Comparison of ENCODE assay signal across 8 cellular contexts in genomic region chr9:130825051-130825651, GRCh38. TPM values are rescaled to one million over a fixed set of nuclear protein-coding genes. Genes with fewer than 3 reads are reported as not detected.
DNase-seq lines count a peak whose midpoint lies in the region; FAIRE-seq and TF ChIP-seq lines count a peak whose summit lies in the region.

No MANE protein-coding gene starts in this region.

- POLR2A ChIA-PET in OCI-LY7 (lab: Charles Lee), result interaction anchor here (0.7 to 0.9 kb wide), 2 partner anchors 10 to 60 kb away, joined by 3 read pairs; no protein-coding TSS in a partner anchor

- H3K27ac ChIP-seq in OCI-LY7 (ENCODE audit: low read depth, low read length, poor library complexity, severe bottlenecking), result no peak overlapping the region

- H3K79me2 ChIP-seq in OCI-LY7 (ENCODE audit: insufficient read depth, low read depth, low read length), result no peaks in the 10 kb centered on the region

- BruUV-seq in OCI-LY7 (replicated peaks; lab: Mats Ljungman, UMichigan), result no TSS peak

- peak; percentile 97 for FAIRE-seq in G401.6 (lab: Jason Lieb, UNC)

- no peaks in the 10 kb centered on the region for H3K4me1 ChIP-seq in OCI-LY7 (ENCODE audit: insufficient read depth, low read length, poor library complexity, severe bottlenecking)

- peaks cover 7% of the 10 kb centered on the region for H3K9me3 ChIP-seq in OCI-LY7 (ENCODE audit: low read length)

- DNase-seq in fibroblast of peridontal ligament (ENCODE audit: extremely low read depth), result peak; percentile 85
- peak; percentile 51 for DNase-seq in pons (ENCODE audit: low spot score)
- DNase-seq in NCI-H128 (lab: John Stamatoyannopoulos, UW; ENCODE audit: unreplicated experiment), result no peak
- no peak for DNase-seq in OCI-LY7 (ENCODE audit: low spot score)
- DNase-seq in NOMO-1 treated with dmso at 0.1 percent for 144 hours (lab: John Stamatoyannopoulos, UW; ENCODE audit: unreplicated experiment), result no peak
- no peak for DNase-seq in HUDEP-2 (lab: John Stamatoyannopoulos, UW; ENCODE audit: unreplicated experiment in 76 of 76)

- H3K36me3 ChIP-seq in OCI-LY7 (ENCODE audit: insufficient read depth, low read length), result no peaks in the 10 kb centered on the region

- intact Hi-C loops in OCI-LY7 (cut with micrococcal nuclease; ENCODE audit: unreplicated experiment), result no loop called here

- no peak overlapping the region for H2AFZ ChIP-seq in OCI-LY7 (ENCODE audit: low read length)

- H3K9me2 ChIP-seq in OCI-LY7 (ENCODE audit: insufficient read depth, low read length), result no peaks in the 10 kb centered on the region

- H3K4me3 ChIP-seq in OCI-LY7 (ENCODE audit: low read depth, low read length, poor library complexity, severe bottlenecking), result no peak overlapping the region

- no peak overlapping the region for H3K4me2 ChIP-seq in OCI-LY7 (ENCODE audit: low read length)

- TF ChIP-seq CTCF in OCI-LY7 (conservative IDR thresholded peaks at IDR 0.05; ENCODE audit: low read length), result no peak

- CTCF ChIA-PET in OCI-LY7 (lab: Charles Lee; ENCODE audit: unreplicated experiment), result no interaction called here

- H4K20me1 ChIP-seq in OCI-LY7 (ENCODE audit: insufficient read depth, low read length), result no peaks in the 10 kb centered on the region

TF ChIP-seq in PFSK-1, 5 proteins besides CTCF, POLR2A, EP300 and RAD21:
- TF ChIP-seq TAF1 (IDR thresholded peaks at IDR 0.05; ENCODE audit: borderline replicate concordance, insufficient read depth, low read length) (0 out of 2 replicates have a peak, but pooled peaks have one; percentile 13), FOXP2 (optimal IDR thresholded peaks at IDR 0.05; ENCODE audit: borderline replicate concordance, extremely low read depth, extremely low read length, insufficient read depth) (no peak), SIN3A (IDR thresholded peaks at IDR 0.05; ENCODE audit: borderline replicate concordance, insufficient read depth, low read length) (peak; percentile 88; the same call in 1 of the 2 replicates), REST (IDR thresholded peaks at IDR 0.05; ENCODE audit: insufficient read depth in 1 of 2, low read depth in 2 of 2, low read length in 2 of 2) (0 out of 4 replicates have a peak, but pooled peaks of 1 of the 2 experiments have one; percentile 15), POLR2AphosphoS5 (IDR thresholded peaks at IDR 0.05; ENCODE audit: low read depth, low read length) (no peak; the same call in 1 of the 2 replicates)

RNA-seq across cellular contexts. Expression of gene ABL1, which starts 9.9 kb away (rescaled TPM):
- polyA plus RNA-seq in PFSK-1 (2012; ENCODE audit: insufficient read length, low read depth), result 87.9 TPM
- 7.8 and 8.1 TPM in 2 replicates for total RNA-seq in OCI-LY7 (2014; rRNA removed; shearing (Covaris generic))
- total RNA-seq in OCI-LY7 (2022), result 28.3 and 33.7 TPM in 2 replicates

Comparison
In these comparisons a context has a peak if more than half of its experiments do, and no peak if none do; other contexts are left out.
1. DNase-seq: peak in fibroblast of peridontal ligament (single experiment) and pons (single experiment); none in NCI-H128 (single experiment), OCI-LY7 (single experiment), NOMO-1 treated with dmso at 0.1 percent for 144 hours (single experiment) and HUDEP-2 (0 of 76).